10 cellular contexts compared by ENCODE assay signal in the genomic region with DNA sequence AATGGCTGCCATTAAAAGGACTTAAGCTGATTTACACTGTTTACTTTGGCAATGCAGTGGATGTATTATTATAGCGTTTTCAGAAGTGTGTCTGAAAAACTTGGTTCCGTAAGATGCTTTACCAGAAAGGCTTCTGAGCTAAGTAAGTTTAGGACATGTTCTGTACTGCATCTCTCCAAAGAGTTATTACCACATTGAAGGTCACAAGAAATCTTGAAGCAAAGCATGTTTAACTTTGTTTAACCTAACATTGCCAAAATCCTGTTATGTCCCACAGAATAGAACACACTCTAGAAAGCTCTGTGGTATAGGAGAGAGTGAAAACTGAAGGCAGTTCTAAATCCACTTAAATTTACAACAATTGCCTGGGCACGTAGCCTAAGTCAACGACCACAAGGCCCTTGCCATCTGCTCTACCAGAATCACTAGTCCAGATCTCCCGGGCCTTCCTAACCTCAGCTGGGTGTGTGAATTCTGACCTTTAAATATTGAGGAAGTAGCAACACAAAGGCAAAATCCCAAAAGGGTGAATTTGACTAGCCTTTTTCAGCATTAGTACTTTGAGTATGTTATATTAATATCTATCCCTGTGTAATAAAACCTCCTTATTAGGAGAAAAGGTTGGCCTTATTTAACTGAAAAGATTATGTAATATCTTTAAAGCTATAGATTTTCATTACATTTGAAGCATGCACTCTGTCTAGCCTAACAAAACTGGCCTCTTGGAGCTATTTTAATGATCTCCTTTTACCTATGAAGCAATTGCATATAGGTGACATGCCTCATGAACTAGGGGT. TPM values are rescaled to one million over a fixed set of nuclear protein-coding genes. Genes with fewer than 3 reads are reported as not detected.
DNase-seq lines count a peak whose midpoint lies in the region; TF ChIP-seq lines count a peak whose summit lies in the region.
"Had no signal": no experiment of that assay in that cellular context is flagged by ENCODE, and none has a peak within 500 bp of the region (broad histone marks: within the 10 kb centered on the region; RNA-seq: fewer than 3 reads in every experiment).

No MANE protein-coding gene starts in this region.

- POLR2A ChIA-PET in HEK293 (lab: Yijun Ruan, JAX), result no interaction called here

- no peak overlapping the region for H3K9ac ChIP-seq in rectal smooth muscle tissue (ENCODE audit: low read length)
- no peak overlapping the region for H3K9ac ChIP-seq in mesendoderm (ENCODE audit: low read length)

- TF ChIP-seq CTCF in HEK293 (tag by site-specific recombination; IDR thresholded peaks at IDR 0.05) (no peak), choroid plexus epithelial cell (conservative IDR thresholded peaks at IDR 0.05; ENCODE audit: low read depth, low read length) (no peak)

- no peak overlapping the region for H2BK5ac ChIP-seq in mesendoderm (ENCODE audit: low read length)

- peaks cover 2% of the 10 kb centered on the region for H3K79me1 ChIP-seq in mesendoderm (ENCODE audit: low read length)

- H3K36me3 ChIP-seq in HEK293 (ENCODE audit: control insufficient read depth in 2 of 2, insufficient read depth in 1 of 2, low read length in 2 of 2) (no peaks in the 10 kb centered on the region), rectal smooth muscle tissue (ENCODE audit: control insufficient read depth, insufficient read depth, low read length) (no peaks in the 10 kb centered on the region), mesendoderm (ENCODE audit: control insufficient read depth, insufficient read depth, low read length) (no peaks in the 10 kb centered on the region)
- H3K36me3 ChIP-seq: left ventricle myocardium inferior had no signal

- H3K27me3 ChIP-seq in rectal smooth muscle tissue (ENCODE audit: control insufficient read depth, insufficient read depth, low read length), result no peaks in the 10 kb centered on the region
- H3K27me3 ChIP-seq in mesendoderm (ENCODE audit: insufficient read depth, low read length, poor library complexity), result no peaks in the 10 kb centered on the region

- H3K27ac ChIP-seq in HEK293 (ENCODE audit: extremely low read depth, low read depth, low read length) (peak overlapping the region; percentile 14; the same call in 1 of the 2 replicates), rectal smooth muscle tissue (ENCODE audit: low read depth, low read length) (peak overlapping the region; percentile 91), mesendoderm (ENCODE audit: low read depth, low read length) (no peak overlapping the region)
- H3K27ac ChIP-seq: left ventricle myocardium inferior had no signal

- no peak overlapping the region for H3K4ac ChIP-seq in mesendoderm (ENCODE audit: low read depth, low read length)

- H3K4me2 ChIP-seq in mesendoderm (ENCODE audit: low read length), result no peak overlapping the region

- H2BK120ac ChIP-seq in mesendoderm (ENCODE audit: low read depth, low read length), result no peak overlapping the region

- H2AK5ac ChIP-seq in mesendoderm (ENCODE audit: low read length), result no peak overlapping the region

- H4K8ac ChIP-seq in mesendoderm (ENCODE audit: low read depth, low read length), result no peak overlapping the region

- H3K56ac ChIP-seq in mesendoderm (ENCODE audit: low read length), result no peak overlapping the region

- no peaks in the 10 kb centered on the region for H3K9me3 ChIP-seq in HEK293 (ENCODE audit: control insufficient read depth, insufficient read depth, low read depth, low read length)

- H3K4me1 ChIP-seq in HEK293 (ENCODE audit: control insufficient read depth, insufficient read depth, low read length) (no peaks in the 10 kb centered on the region; the same call in 1 of the 2 replicates), rectal smooth muscle tissue (ENCODE audit: control insufficient read depth, insufficient read depth, low read length) (peaks cover 32% of the 10 kb centered on the region), mesendoderm (ENCODE audit: control insufficient read depth, low read depth, low read length) (no peaks in the 10 kb centered on the region)

- no CpG with 5 or more reads among the region's 5 CpGs for WGBS in mesendoderm (ENCODE audit: extremely low coverage, insufficient coverage, low lambda C conversion rate)

- peak; percentile 46 for DNase-seq in NCI-H524 treated with DMSO at 0.1 percent for 48 hours (lab: John Stamatoyannopoulos, UW)
- DNase-seq in choroid plexus epithelial cell (ENCODE audit: low read depth), result peak; percentile 41
- DNase-seq in activated effector memory CD4-positive, alpha-beta T cell treated with Interleukin-2 at 50 U/mL for 16 hours, result no peak
- no peak for DNase-seq in mesendoderm
- no peak for DNase-seq in AG20443 (ENCODE audit: low spot score)
- DNase-seq in cerebellar nuclear complex (lab: John Stamatoyannopoulos, UW), result no peak
- DNase-seq: left ventricle myocardium inferior; stimulated activated CD4-positive, alpha-beta T cell treated with anti-CD3 and anti-CD28 coated beads, Interleukin-12 subunit alpha, Interleukin-12 subunit beta, amount 100 ng/mL, for 4 hours had no signal

- no peak overlapping the region for H3K23ac ChIP-seq in mesendoderm (ENCODE audit: low read length)

- H3K79me2 ChIP-seq in mesendoderm (ENCODE audit: control insufficient read depth, insufficient read depth, low read length), result peaks cover 2% of the 10 kb centered on the region

- no peak overlapping the region for H3K4me3 ChIP-seq in HEK293 (ENCODE audit: low read depth, low read length)
- H3K4me3 ChIP-seq in choroid plexus epithelial cell (ENCODE audit: low read depth, low read length), result no peak overlapping the region
- no peak overlapping the region for H3K4me3 ChIP-seq in rectal smooth muscle tissue (ENCODE audit: low read length)
- H3K4me3 ChIP-seq in mesendoderm (ENCODE audit: low read length), result no peak overlapping the region
- H3K4me3 ChIP-seq: left ventricle myocardium inferior had no signal

- H2BK15ac ChIP-seq in mesendoderm (replicated peaks; ENCODE audit: low read depth), result no peak overlapping the region

- H3K18ac ChIP-seq in mesendoderm (ENCODE audit: low read length), result no peak overlapping the region

- CTCF ChIA-PET in HEK293 (lab: Yijun Ruan, JAX), result interaction anchor here (0.9 to 1.3 kb wide), 2 partner anchors 10 to 11 kb away, joined by 3 to 5 read pairs; no protein-coding TSS in a partner anchor

- H4K5ac ChIP-seq in mesendoderm (ENCODE audit: low read length), result no peak overlapping the region

TF ChIP-seq in HEK293, 187 proteins besides CTCF, POLR2A, EP300 and RAD21:
- no peak for TF ChIP-seq ZNF560 (tag by site-specific recombination; IDR thresholded peaks at IDR 0.05; ENCODE audit: borderline replicate concordance)
- TF ChIP-seq, protein P1, sequence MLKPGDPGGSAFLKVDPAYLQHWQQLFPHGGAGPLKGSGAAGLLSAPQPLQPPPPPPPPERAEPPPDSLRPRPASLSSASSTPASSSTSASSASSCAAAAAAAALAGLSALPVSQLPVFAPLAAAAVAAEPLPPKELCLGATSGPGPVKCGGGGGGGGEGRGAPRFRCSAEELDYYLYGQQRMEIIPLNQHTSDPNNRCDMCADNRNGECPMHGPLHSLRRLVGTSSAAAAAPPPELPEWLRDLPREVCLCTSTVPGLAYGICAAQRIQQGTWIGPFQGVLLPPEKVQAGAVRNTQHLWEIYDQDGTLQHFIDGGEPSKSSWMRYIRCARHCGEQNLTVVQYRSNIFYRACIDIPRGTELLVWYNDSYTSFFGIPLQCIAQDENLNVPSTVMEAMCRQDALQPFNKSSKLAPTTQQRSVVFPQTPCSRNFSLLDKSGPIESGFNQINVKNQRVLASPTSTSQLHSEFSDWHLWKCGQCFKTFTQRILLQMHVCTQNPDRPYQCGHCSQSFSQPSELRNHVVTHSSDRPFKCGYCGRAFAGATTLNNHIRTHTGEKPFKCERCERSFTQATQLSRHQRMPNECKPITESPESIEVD (tag by site-specific recombination; IDR thresholded peaks at IDR 0.05), result peak; percentile 58

RNA-seq across cellular contexts. Expression of a gene that starts 4.4 kb away (rescaled TPM):
- 19.2 TPM for polyA plus RNA-seq in mesendoderm (2013, experiment 1 of 2)
- polyA plus RNA-seq in mesendoderm (2013, experiment 2 of 2), result 19.6 TPM

Comparison
In these comparisons a context has a peak if more than half of its experiments do, and no peak if none do; other contexts are left out.
1. DNase-seq: peak in NCI-H524 treated with DMSO at 0.1 percent for 48 hours (single experiment) and choroid plexus epithelial cell (single experiment); none in activated effector memory CD4-positive, alpha-beta T cell treated with Interleukin-2 at 50 U/mL for 16 hours (single experiment), mesendoderm (single experiment), AG20443 (single experiment) and cerebellar nuclear complex (0 of 2).